8 cellular contexts compared by ENCODE assay signal in the genomic region with DNA sequence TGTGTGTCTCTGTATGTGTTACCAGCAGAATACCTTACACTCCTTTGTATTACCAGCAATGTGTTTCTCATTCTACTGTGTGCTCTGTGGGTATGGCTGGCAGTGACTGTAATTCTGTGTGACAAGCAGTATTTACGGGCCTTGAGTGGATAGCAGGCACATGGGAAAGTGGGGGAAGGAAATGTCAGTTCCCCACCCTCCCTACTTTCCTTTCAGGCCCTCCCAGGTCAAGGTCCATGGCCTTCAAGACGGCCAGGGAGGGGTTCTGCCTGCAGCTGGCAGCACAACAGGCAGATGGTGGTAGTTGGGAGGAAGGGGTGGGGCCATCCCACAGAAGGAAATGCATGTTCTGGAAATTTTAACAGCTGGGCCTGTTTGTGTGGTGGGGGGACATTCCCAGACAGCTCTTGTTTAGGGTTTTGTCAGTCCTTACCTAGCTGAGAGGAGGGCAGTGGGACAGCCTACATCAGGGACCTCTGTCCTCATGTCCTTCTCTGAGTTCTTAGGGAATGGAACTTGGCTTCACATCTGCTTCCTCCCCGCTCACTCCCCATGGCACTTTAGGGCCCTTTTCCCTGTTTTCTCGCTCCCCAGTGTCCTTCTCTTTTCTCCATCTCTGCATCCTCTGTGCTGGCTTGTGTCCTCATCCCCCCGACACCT. TPM values are rescaled to one million over a fixed set of nuclear protein-coding genes. Genes with fewer than 3 reads are reported as not detected.
A peak's percentile ranks its signal among the peaks of the same experiment; 100 is the strongest.
DNase-seq lines count a peak whose midpoint lies in the region; ATAC-seq, FAIRE-seq and TF ChIP-seq lines count a peak whose summit lies in the region.

No MANE protein-coding gene starts in this region.

- no peak overlapping the region for H2BK5ac ChIP-seq in neuronal stem cell (ENCODE audit: low read length)

- peak overlapping the region; percentile 74 for H3K9ac ChIP-seq in PC-3 (ENCODE audit: low read length)
- no peak overlapping the region for H3K9ac ChIP-seq in endothelial cell of umbilical vein (replicated peaks; ENCODE audit: extremely low read depth, insufficient read depth, low read length)
- H3K9ac ChIP-seq in neuronal stem cell (ENCODE audit: low read depth, low read length, poor library complexity) = no peak overlapping the region

- H3K4me2 ChIP-seq in PC-3 (ENCODE audit: low read length) (no peak overlapping the region; the same call in 1 of the 2 replicates), endothelial cell of umbilical vein (ENCODE audit: insufficient read depth, low read length) (no peak overlapping the region), neuronal stem cell (ENCODE audit: insufficient read depth, low read length, poor library complexity, severe bottlenecking) (no peak overlapping the region)

- peaks cover 19% of the 10 kb centered on the region for H3K36me3 Mint-ChIP-seq in Calu3 (ENCODE audit: insufficient read depth, unreplicated experiment)

- H2AK5ac ChIP-seq in neuronal stem cell (ENCODE audit: low read depth, low read length) = no peak overlapping the region

- peak; percentile 50 for DNase-seq in Calu3
- DNase-seq in PC-3 = no peak
- peak; percentile 64 for DNase-seq in endothelial cell of umbilical vein (ENCODE audit: low read depth, low spot score)
- DNase-seq in neuronal stem cell (ENCODE audit: low spot score) = no peak
- DNase-seq in H7 = no peak
- DNase-seq in SW 1271 (lab: John Stamatoyannopoulos, UW) = no peak
- DNase-seq in NCI-H1694 treated with DMSO at 0.1 percent for 48 hours (lab: John Stamatoyannopoulos, UW) = no peak

- H4K91ac ChIP-seq in neuronal stem cell (ENCODE audit: low read depth, low read length, poor library complexity) = no peak overlapping the region

- peaks cover 6% of the 10 kb centered on the region for H3F3A ChIP-seq in PC-3 (ENCODE audit: low read length, unreplicated experiment)

- FAIRE-seq in endothelial cell of umbilical vein (lab: Jason Lieb, UNC) = peak; percentile 64

- H3K4me1 ChIP-seq in PC-3 (ENCODE audit: insufficient read depth, low read length) (peaks cover 42% of the 10 kb centered on the region), endothelial cell of umbilical vein (ENCODE audit: control insufficient read depth, extremely low read depth, insufficient read depth, low read length) (peaks cover 35% of the 10 kb centered on the region), neuronal stem cell (ENCODE audit: control insufficient read depth in 2 of 2, insufficient read depth in 1 of 2, low read depth in 1 of 2, low read length in 2 of 2) (peaks cover 0 to 5% of the 10 kb centered on the region in 2 donors)

- H3K4ac ChIP-seq in neuronal stem cell (ENCODE audit: low read length) = no peak overlapping the region

- no peak overlapping the region for H3K18ac ChIP-seq in neuronal stem cell (ENCODE audit: low read length)

- no peak overlapping the region for H2BK12ac ChIP-seq in neuronal stem cell (ENCODE audit: low read length)

- H3K4me3 Mint-ChIP-seq in Calu3 (ENCODE audit: low read depth, unreplicated experiment) = no peak overlapping the region

- no peak overlapping the region for H3K14ac ChIP-seq in neuronal stem cell (ENCODE audit: low read length)

- no peaks in the 10 kb centered on the region for H3K27me3 ChIP-seq in PC-3 (ENCODE audit: low read length)
- H3K27me3 ChIP-seq in endothelial cell of umbilical vein (ENCODE audit: control insufficient read depth in 2 of 2, insufficient read depth in 2 of 2, low read length in 2 of 2) = no peaks in the 10 kb centered on the region
- no peaks in the 10 kb centered on the region for H3K27me3 ChIP-seq in neuronal stem cell (ENCODE audit: control insufficient read depth in 3 of 3, insufficient read depth in 3 of 3, low read depth in 1 of 3, low read length in 3 of 3)
- H3K27me3 ChIP-seq in H7 (ENCODE audit: control insufficient read depth, insufficient read depth, low read length) = no peaks in the 10 kb centered on the region

- H3K27ac Mint-ChIP-seq in Calu3 (ENCODE audit: unreplicated experiment) = peak overlapping the region; percentile 86

- TF ChIP-seq CTCF in Calu3 (IDR thresholded peaks at IDR 0.05; ENCODE audit: unreplicated experiment) (no peak), PC-3 (conservative IDR thresholded peaks at IDR 0.05; ENCODE audit: low read depth, low read length) (no peak), endothelial cell of umbilical vein (IDR thresholded peaks at IDR 0.05; ENCODE audit: extremely low read depth in 1 of 2, insufficient read depth in 1 of 2, low read depth in 1 of 2, low read length in 2 of 2) (no peak)

- H3K27ac ChIP-seq in PC-3 (ENCODE audit: low read length) = peak overlapping the region; percentile 96
- H3K27ac ChIP-seq in endothelial cell of umbilical vein (ENCODE audit: insufficient read depth, low read depth, low read length) = no peak overlapping the region
- no peak overlapping the region for H3K27ac ChIP-seq in neuronal stem cell (replicated peaks; ENCODE audit: low read length)

- intact Hi-C loops in Calu3 (cut with micrococcal nuclease; ENCODE audit: unreplicated experiment) = loop anchor here (1.0 kb wide), 1 partner anchor 9 kb away; no protein-coding TSS in a partner anchor
- intact Hi-C loops in PC-3 (cut with micrococcal nuclease) = no loop called here
- intact Hi-C loops in endothelial cell of umbilical vein (cut with micrococcal nuclease) = loop anchor here (5.0 kb wide), 1 partner anchor 43 kb away; no protein-coding TSS in a partner anchor

- H3K9me3 ChIP-seq in PC-3 (ENCODE audit: low read length) = no peaks in the 10 kb centered on the region
- H3K9me3 ChIP-seq in endothelial cell of umbilical vein (replicated peaks; ENCODE audit: control insufficient read depth, insufficient read depth, low read length) = no peaks in the 10 kb centered on the region
- H3K9me3 ChIP-seq in neuronal stem cell (replicated peaks in 1 of 2; ENCODE audit: control insufficient read depth in 2 of 2, insufficient read depth in 1 of 2, low read depth in 1 of 2, low read length in 2 of 2) = no peaks in the 10 kb centered on the region

- H4K20me1 ChIP-seq in PC-3 (ENCODE audit: low read length) (no peaks in the 10 kb centered on the region), endothelial cell of umbilical vein (replicated peaks; ENCODE audit: control insufficient read depth, extremely low read depth, insufficient read depth, low read length) (no peaks in the 10 kb centered on the region)

- H3K9me3 Mint-ChIP-seq in Calu3 (ENCODE audit: low read depth, unreplicated experiment) = no peaks in the 10 kb centered on the region

- dilution Hi-C loops in endothelial cell of umbilical vein (cut with MboI; ENCODE audit: extremely low pct_ligation_motif_present, low sequenced_read_pairs) = no loop called here

- no peaks in the 10 kb centered on the region for H3K9me1 ChIP-seq in endothelial cell of umbilical vein (replicated peaks; ENCODE audit: control insufficient read depth, extremely low read depth, insufficient read depth, low read length)

- no peak overlapping the region for H4K8ac ChIP-seq in neuronal stem cell (ENCODE audit: low read depth, low read length)

- H3K36me3 ChIP-seq in PC-3 (ENCODE audit: low read depth, low read length) (no peaks in the 10 kb centered on the region), endothelial cell of umbilical vein (ENCODE audit: control insufficient read depth in 2 of 2, extremely low read depth in 1 of 2, insufficient read depth in 2 of 2, low read length in 2 of 2) (no peaks in the 10 kb centered on the region), neuronal stem cell (replicated peaks in 1 of 2; ENCODE audit: control insufficient read depth in 2 of 2, insufficient read depth in 2 of 2, low read length in 2 of 2) (peaks cover 2% of the 10 kb centered on the region in 2 donors), H7 (replicated peaks; ENCODE audit: control insufficient read depth, insufficient read depth, low read length) (no peaks in the 10 kb centered on the region; the same call in 1 of the 2 replicates)

- peaks cover 83% of the 10 kb centered on the region for H3K4me1 Mint-ChIP-seq in Calu3 (ENCODE audit: low read depth, unreplicated experiment)

- H2AFZ ChIP-seq in PC-3 (ENCODE audit: low read length) = no peak overlapping the region
- no peak overlapping the region for H2AFZ ChIP-seq in endothelial cell of umbilical vein (ENCODE audit: low read depth, low read length)
- peak overlapping the region; percentile 15 for H2AFZ ChIP-seq in neuronal stem cell (ENCODE audit: low read length)

- TF ChIP-seq POLR2A in endothelial cell of umbilical vein (IDR thresholded peaks at IDR 0.05; ENCODE audit: low read depth, low read length) = peak; percentile 33

- no peak overlapping the region for H2BK120ac ChIP-seq in neuronal stem cell (ENCODE audit: low read depth, low read length)

- ATAC-seq in PC-3 (peak; percentile 16), GM18907 (IDR thresholded peaks at IDR 0.05; ENCODE audit: unreplicated experiment) (no peak)

- no peak overlapping the region for H2BK15ac ChIP-seq in neuronal stem cell (ENCODE audit: low read length)

- BruUV-seq in Calu3 (replicated peaks; lab: Mats Ljungman, UMichigan) = no TSS peak
- BruUV-seq in PC-3 (replicated peaks; lab: Mats Ljungman, UMichigan) = no TSS peak
- BruUV-seq in endothelial cell of umbilical vein (replicated peaks; lab: Mats Ljungman, UMichigan) = no TSS peak

- no CpG with 5 or more reads among the region's 5 CpGs for WGBS in neuronal stem cell (ENCODE audit: extremely low coverage in 2 of 2, insufficient read length in 2 of 2, insufficient replicate concordance in 1 of 2), 2 donors

- POLR2A ChIA-PET in PC-3 (lab: Charles Lee; ENCODE audit: unreplicated experiment) (no interaction called here), endothelial cell of umbilical vein (lab: Charles Lee) (no interaction called here)

- H3K9me2 ChIP-seq in PC-3 (replicated peaks; ENCODE audit: low read length) = no peaks in the 10 kb centered on the region

- no peaks in the 10 kb centered on the region for H3K27me3 Mint-ChIP-seq in Calu3 (ENCODE audit: unreplicated experiment)

- CTCF ChIA-PET in Calu3 (lab: Charles Lee) = interaction anchor here (1.0 to 1.1 kb wide), 2 partner anchors 11 to 20 kb away, joined by 3 read pairs; no protein-coding TSS in a partner anchor
- CTCF ChIA-PET in PC-3 (lab: Charles Lee) = no interaction called here
- CTCF ChIA-PET in endothelial cell of umbilical vein (lab: Charles Lee) = interaction anchor here (0.9 to 2.3 kb wide), 2 partner anchors 20 to 47 kb away, joined by 3 to 11 read pairs; no protein-coding TSS in a partner anchor

- H3K79me2 ChIP-seq in PC-3 (ENCODE audit: low read length) (no peaks in the 10 kb centered on the region), endothelial cell of umbilical vein (ENCODE audit: control insufficient read depth, insufficient read depth, low read length) (no peaks in the 10 kb centered on the region)

- peak overlapping the region; percentile 19 for H3K23ac ChIP-seq in neuronal stem cell (ENCODE audit: low read depth, low read length, poor library complexity)

- no peaks in the 10 kb centered on the region for H3K79me1 ChIP-seq in neuronal stem cell (ENCODE audit: low read depth, low read length)

- H3K4me3 ChIP-seq in PC-3 (ENCODE audit: low read length) (no peak overlapping the region), endothelial cell of umbilical vein (replicated peaks in 1 of 3; ENCODE audit: insufficient read depth in 1 of 3, low read depth in 1 of 3, low read length in 3 of 3) (no peak overlapping the region), neuronal stem cell (ENCODE audit: low read length in 2 of 2) (no peak overlapping the region), H7 (ENCODE audit: insufficient read depth, low read depth, low read length) (no peak overlapping the region)

RNA-seq across cellular contexts. Expression of a gene that starts 14.6 kb away (rescaled TPM):
- total RNA-seq in Calu3 (2022) (321 and 339 TPM in 2 replicates), PC-3 (2014; rRNA removed) (90.0 and 139 TPM in 2 replicates), endothelial cell of umbilical vein (87.0 and 96.8 TPM in 2 replicates)
- 37.2 and 43.0 TPM in 2 replicates for polyA plus RNA-seq in endothelial cell of umbilical vein
- 56.0 and 62.7 TPM in 2 replicates for polyA plus RNA-seq in endothelial cell of umbilical vein (2011; cell fraction: cytosol; rRNA removed)
- polyA plus RNA-seq in endothelial cell of umbilical vein (2011; cell fraction: nucleus; rRNA removed) = 48.3 and 53.2 TPM in 2 replicates
- polyA plus RNA-seq in endothelial cell of umbilical vein (2012) = 50.7 and 56.8 TPM in 2 replicates
- polyA minus RNA-seq in endothelial cell of umbilical vein = 57.8 and 80.8 TPM in 2 replicates
- 42.1 TPM for polyA minus RNA-seq in endothelial cell of umbilical vein (2011; cell fraction: cytosol; rRNA and poly(A)+ RNA removed)
- 52.3 and 55.6 TPM in 2 replicates for polyA minus RNA-seq in endothelial cell of umbilical vein (2011; cell fraction: nucleus; rRNA and poly(A)+ RNA removed)
- 23.9 TPM for polyA plus RNA-seq in neuronal stem cell (2013, experiment 1 of 2)
- polyA plus RNA-seq in neuronal stem cell (2013, experiment 2 of 2) = 23.0 TPM
- 27.3 and 38.6 TPM in 2 replicates for total RNA-seq in H7 (2014; rRNA removed; shearing (Covaris generic))

Comparison
In these comparisons a context has a peak if more than half of its experiments do, and no peak if none do; other contexts are left out.
1. DNase-seq: peak in Calu3 (single experiment) and endothelial cell of umbilical vein (single experiment); none in PC-3 (single experiment), neuronal stem cell (single experiment), H7 (single experiment), SW 1271 (0 of 2) and NCI-H1694 treated with DMSO at 0.1 percent for 48 hours (single experiment).